ENCODE assay signal across 11 cellular contexts in genomic region chrY:23209802-23210495, GRCh38. TPM values are rescaled to one million over a fixed set of nuclear protein-coding genes. Genes with fewer than 3 reads are reported as not detected.
DNase-seq lines count a peak whose midpoint lies in the region; ATAC-seq lines count a peak whose summit lies in the region.
"Not testable (repeated sequence)": the region's sequence is repeated elsewhere in the genome, so short reads cannot be mapped to it uniquely, and the experiment has no call there.
"Had no signal": no experiment of that assay in that cellular context is flagged by ENCODE, and none has a peak within 500 bp of the region (broad histone marks: within the 10 kb centered on the region; RNA-seq: fewer than 3 reads in every experiment).

No MANE protein-coding gene starts in this region.

- peak; percentile 79 for ATAC-seq in left lobe of liver

- DNase-seq in left lobe of liver (ENCODE audit: low spot score) = not testable (repeated sequence)

RNA-seq across cellular contexts. Expression of gene DAZ2, which starts 9.4 kb away (rescaled TPM):
- not detected for total RNA-seq in left lobe of liver
- total RNA-seq: A172; A673; B cell; Caco-2; Calu3; CD4-positive, alpha-beta memory T cell; CD4-positive, alpha-beta T cell; CD4-positive, CD25-positive, alpha-beta regulatory T cell; CD8-positive, alpha-beta memory T cell; CD8-positive, alpha-beta T cell had no signal

RNA-seq across cellular contexts. Expression of gene DAZ1, which starts 11.1 kb away (rescaled TPM):
- 0.48 TPM for total RNA-seq in left lobe of liver
- total RNA-seq: A673; B cell; Caco-2; Calu3; CD4-positive, alpha-beta memory T cell; CD4-positive, alpha-beta T cell; CD4-positive, CD25-positive, alpha-beta regulatory T cell; CD8-positive, alpha-beta memory T cell; CD8-positive, alpha-beta T cell had no signal
